8 cellular contexts compared by ENCODE assay signal in genomic region chr6:26550250-26550993, GRCh38. TPM values are rescaled to one million over a fixed set of nuclear protein-coding genes. Genes with fewer than 3 reads are reported as not detected.
DNase-seq lines count a peak whose midpoint lies in the region; TF ChIP-seq lines count a peak whose summit lies in the region.

No MANE protein-coding gene starts in this region.

- H3K4me3 ChIP-seq in SJSA1 (peak overlapping the region; percentile 40), adrenal gland (peak overlapping the region in 2 of 4 donors; percentile 23 to 52), iPS-15b (ENCODE audit: low read depth, low read length) (peak overlapping the region; percentile 62), smooth muscle cell (peak overlapping the region; percentile 68)

- H3K36me3 ChIP-seq in SJSA1 (peaks cover 10% of the 10 kb centered on the region), adrenal gland (replicated peaks in 1 of 2) (peaks cover 0 to 11% of the 10 kb centered on the region in 2 donors), iPS-15b (ENCODE audit: control insufficient read depth, insufficient read depth, low read length) (no peaks in the 10 kb centered on the region), smooth muscle cell (ENCODE audit: low read depth) (no peaks in the 10 kb centered on the region)

- peaks cover 30% of the 10 kb centered on the region for H3F3A ChIP-seq in smooth muscle cell (ENCODE audit: low read depth)

- TF ChIP-seq POLR2A in adrenal gland (IDR thresholded peaks at IDR 0.05) = no peak

- TF ChIP-seq CTCF in adrenal gland (IDR thresholded peaks at IDR 0.05) (no peak), smooth muscle cell (IDR thresholded peaks at IDR 0.05; ENCODE audit: borderline replicate concordance, insufficient read depth, poor library complexity, severe bottlenecking) (no peak)

- H3K4me1 ChIP-seq in SJSA1 (replicated peaks) = peaks cover 10% of the 10 kb centered on the region
- H3K4me1 ChIP-seq in adrenal gland (replicated peaks in 1 of 2) = peaks cover 3 to 13% of the 10 kb centered on the region in 2 donors
- H3K4me1 ChIP-seq in iPS-15b (ENCODE audit: control insufficient read depth, insufficient read depth, low read length) = peaks cover 2% of the 10 kb centered on the region
- no peaks in the 10 kb centered on the region for H3K4me1 ChIP-seq in smooth muscle cell (ENCODE audit: low read depth)

- in situ Hi-C loops in G401 (cut with HindIII; ENCODE audit: low sequenced_read_pairs) = no loop called here

- peak overlapping the region; percentile 93 for H2AFZ ChIP-seq in smooth muscle cell (ENCODE audit: low read depth)

- H3K27me3 ChIP-seq in SJSA1 (replicated peaks) (no peaks in the 10 kb centered on the region), adrenal gland (no peaks in the 10 kb centered on the region), iPS-15b (ENCODE audit: control insufficient read depth, insufficient read depth, low read length) (no peaks in the 10 kb centered on the region), smooth muscle cell (ENCODE audit: low read depth) (no peaks in the 10 kb centered on the region)

- H3K9me3 ChIP-seq in SJSA1 (replicated peaks) (no peaks in the 10 kb centered on the region), adrenal gland (replicated peaks in 1 of 3) (no peaks in the 10 kb centered on the region), iPS-15b (ENCODE audit: control insufficient read depth, insufficient read depth, low read length) (no peaks in the 10 kb centered on the region), smooth muscle cell (replicated peaks; ENCODE audit: low read depth) (no peaks in the 10 kb centered on the region)

- WGBS in adrenal gland, 4 donors = 4 to 10% (median 8%) methylated on average over 28 to 42 of the region's 42 CpGs
- WGBS in smooth muscle cell (ENCODE audit: low lambda C conversion rate) = 8% methylated on average over 42 of the region's 42 CpGs

- H3K79me2 ChIP-seq in smooth muscle cell (ENCODE audit: low read depth) = no peaks in the 10 kb centered on the region

- H3K27ac ChIP-seq in SJSA1 (no peak overlapping the region), adrenal gland (peak overlapping the region in 1 of 5 donors; percentile 41), smooth muscle cell (ENCODE audit: low read depth) (no peak overlapping the region)

- H3K4me2 ChIP-seq in smooth muscle cell = peak overlapping the region; percentile 84

- H3K9ac ChIP-seq in iPS-15b (ENCODE audit: low read depth, low read length) (peak overlapping the region; percentile 75), smooth muscle cell (ENCODE audit: low read depth) (no peak overlapping the region)

- H4K20me1 ChIP-seq in smooth muscle cell (ENCODE audit: low read depth) = no peaks in the 10 kb centered on the region

- intact Hi-C loops in adrenal gland (cut with DNase I) = loop anchor here in 1 of 2 donors (10.0 kb wide), 1 partner anchor 236 kb away; no protein-coding TSS in a partner anchor

- peak; percentile 81 for DNase-seq in DMS114 treated with DMSO at 0.1 percent for 48 hours (lab: John Stamatoyannopoulos, UW; ENCODE audit: unreplicated experiment)
- DNase-seq in HT1080 (ENCODE audit: low read depth) = peak; percentile 50
- DNase-seq in SJSA1 (ENCODE audit: low read depth in 1 of 2, low spot score in 2 of 2) = peak; percentile 52 to 77
- peak in 4 of 7 donors; percentile 45 to 62 (median 50) for DNase-seq in adrenal gland
- no peak for DNase-seq in smooth muscle cell (lab: John Stamatoyannopoulos, UW; ENCODE audit: unreplicated experiment)
- no peak for DNase-seq in epidermal melanocyte (ENCODE audit: insufficient read length, low spot score)
- no peak for DNase-seq in G401 (ENCODE audit: low spot score)

RNA-seq across cellular contexts. Expression of gene HMGN4, which starts 12.3 kb away (rescaled TPM):
- 74.0 and 75.1 TPM in 2 replicates for total RNA-seq in HT1080 (2014; rRNA removed; shearing (Covaris generic))
- 102 and 114 TPM in 2 replicates for polyA plus RNA-seq in HT1080 (2015; cell fraction: cytosol; rRNA removed)
- 58.2 and 64.5 TPM in 2 replicates for polyA plus RNA-seq in HT1080 (2015; cell fraction: nucleus; rRNA removed)
- total RNA-seq in SJSA1 (2014; rRNA removed; shearing (Covaris generic)) = 110 TPM in 2 replicates
- 10 to 100 TPM; 29.6 to 55.7 (median 46.2) TPM for total RNA-seq in adrenal gland
- 10 to 100 TPM; 13.9 to 49.1 (median 21.6) TPM for polyA plus RNA-seq in adrenal gland
- total RNA-seq in smooth muscle cell = 53.6 and 75.0 TPM in 2 replicates
- polyA plus RNA-seq in smooth muscle cell = 38.2 and 39.4 TPM in 2 replicates
- 140 and 145 TPM in 2 replicates for total RNA-seq in G401 (2014; rRNA removed; shearing (Covaris generic))

RNA-seq across cellular contexts. Expression of gene ABT1, which starts 46.3 kb away (rescaled TPM):
- 25.4 and 28.9 TPM in 2 replicates for total RNA-seq in HT1080 (2014; rRNA removed; shearing (Covaris generic))
- polyA plus RNA-seq in HT1080 (2015; cell fraction: cytosol; rRNA removed) = 16.8 and 20.0 TPM in 2 replicates
- polyA plus RNA-seq in HT1080 (2015; cell fraction: nucleus; rRNA removed) = 11.9 and 14.2 TPM in 2 replicates
- total RNA-seq in SJSA1 (2014; rRNA removed; shearing (Covaris generic)) = 16.9 and 27.4 TPM in 2 replicates
- 10 to 100 TPM; 11.4 to 21.6 (median 12.4) TPM for total RNA-seq in adrenal gland
- polyA plus RNA-seq in adrenal gland = 10 to 100 TPM in 1 of 3 donors, 1 to 10 TPM in 2; 7.3 to 10.1 (median 9.1) TPM
- 22.8 and 23.7 TPM in 2 replicates for total RNA-seq in smooth muscle cell
- 34.9 and 40.2 TPM in 2 replicates for polyA plus RNA-seq in smooth muscle cell
- total RNA-seq in G401 (2014; rRNA removed; shearing (Covaris generic)) = 43.8 and 44.4 TPM in 2 replicates

RNA-seq across cellular contexts. Expression of gene BTN1A1, which starts 50.3 kb away (rescaled TPM):
- 0.23 TPM in 1 of 2 replicates, not detected in the other for total RNA-seq in HT1080 (2014; rRNA removed; shearing (Covaris generic))
- polyA plus RNA-seq in HT1080 (2015; cell fraction: cytosol; rRNA removed) = not detected in 2 replicates
- polyA plus RNA-seq in HT1080 (2015; cell fraction: nucleus; rRNA removed) = not detected in 2 replicates
- not detected in 2 replicates for total RNA-seq in SJSA1 (2014; rRNA removed; shearing (Covaris generic))
- total RNA-seq in adrenal gland (not detected), smooth muscle cell (0.27 TPM in 1 of 2 replicates, not detected in the other)
- polyA plus RNA-seq in adrenal gland (not detected), smooth muscle cell (not detected in 2 replicates)
- 0.06 TPM in 1 of 2 replicates, not detected in the other for total RNA-seq in G401 (2014; rRNA removed; shearing (Covaris generic))

Comparison
In these comparisons a context has a peak if more than half of its experiments do, and no peak if none do; other contexts are left out.
1. DNase-seq: peak in DMS114 treated with DMSO at 0.1 percent for 48 hours (single experiment), HT1080 (single experiment), SJSA1 (2 of 2) and adrenal gland (4 of 7); none in smooth muscle cell (single experiment), epidermal melanocyte (single experiment) and G401 (single experiment).